8 cellular contexts compared by ENCODE assay signal in genomic region chr11:44286268-44286880, GRCh38. TPM values are rescaled to one million over a fixed set of nuclear protein-coding genes. Genes with fewer than 3 reads are reported as not detected.
A peak's percentile ranks its signal among the peaks of the same experiment; 100 is the strongest.
DNase-seq lines count a peak whose midpoint lies in the region; ATAC-seq and TF ChIP-seq lines count a peak whose summit lies in the region.

No MANE protein-coding gene starts in this region.

- no peaks in the 10 kb centered on the region for H3K9me3 Mint-ChIP-seq in CD4-positive, CD25-positive, alpha-beta regulatory T cell

- H3K9me3 ChIP-seq in CD4-positive, CD25-positive, alpha-beta regulatory T cell (ENCODE audit: control insufficient read depth in 2 of 2, low read length in 2 of 2) = no peaks in the 10 kb centered on the region
- H3K9me3 ChIP-seq in right lobe of liver = no peaks in the 10 kb centered on the region

- no peak overlapping the region for H3K4me3 ChIP-seq in CD4-positive, CD25-positive, alpha-beta regulatory T cell (ENCODE audit: low read depth, low read length)
- H3K4me3 ChIP-seq in WI38 (ENCODE audit: low read depth, low read length) (no peak overlapping the region), right lobe of liver (no peak overlapping the region)

- TF ChIP-seq CTCF in WI38 (IDR thresholded peaks at IDR 0.05; ENCODE audit: low read depth, low read length) (peak; percentile 95), right lobe of liver (IDR thresholded peaks at IDR 0.05) (peak; percentile 85 to 96 (median 92))

- intact Hi-C loops in right lobe of liver (cut with DNase I) = loop anchor here in 1 of 2 donors (5.0 kb wide), 1 partner anchor 251 kb away; no protein-coding TSS in a partner anchor

- no peak overlapping the region for H3K27ac ChIP-seq in CD4-positive, CD25-positive, alpha-beta regulatory T cell (ENCODE audit: insufficient read depth, low read length, poor library complexity, severe bottlenecking)
- no peak overlapping the region for H3K27ac ChIP-seq in right lobe of liver

- no peak overlapping the region for H3K27ac Mint-ChIP-seq in CD4-positive, CD25-positive, alpha-beta regulatory T cell

- ATAC-seq in CD4-positive, CD25-positive, alpha-beta regulatory T cell (ENCODE audit: low read depth in 2 of 2) = peak; percentile 57 to 58
- ATAC-seq in GM21360 (IDR thresholded peaks at IDR 0.05; ENCODE audit: unreplicated experiment) (peak; percentile 75), right lobe of liver (peak; percentile 81 to 93 (median 87)), GM21723 (IDR thresholded peaks at IDR 0.05; ENCODE audit: unreplicated experiment) (no peak)

- H3K4me1 Mint-ChIP-seq in CD4-positive, CD25-positive, alpha-beta regulatory T cell = peaks cover 0 to 1% (median 0%) of the 10 kb centered on the region in 4 donors

- no peak for TF ChIP-seq POLR2A in right lobe of liver (IDR thresholded peaks at IDR 0.05)

- H3K36me3 ChIP-seq in CD4-positive, CD25-positive, alpha-beta regulatory T cell (ENCODE audit: control insufficient read depth, insufficient read depth, low read length) = no peaks in the 10 kb centered on the region
- no peaks in the 10 kb centered on the region for H3K36me3 ChIP-seq in right lobe of liver

- peak; percentile 27 to 72 (median 37) for DNase-seq in CD4-positive, CD25-positive, alpha-beta regulatory T cell
- DNase-seq in NCI-H2107 (lab: John Stamatoyannopoulos, UW) = peak; percentile 53
- peak; percentile 29 for DNase-seq in central memory CD4-positive, alpha-beta T cell
- peak in 2 of 3 donors; percentile 45 to 72 for DNase-seq in right lobe of liver
- DNase-seq in stimulated activated CD8-positive, alpha-beta memory T cell treated with anti-CD3 and anti-CD28 coated beads, Interleukin-4, amount 100 ng/mL, for 24 hours (ENCODE audit: low read depth) = peak; percentile 22

- H3K27me3 Mint-ChIP-seq in CD4-positive, CD25-positive, alpha-beta regulatory T cell = no peaks in the 10 kb centered on the region

- H3K4me1 ChIP-seq in CD4-positive, CD25-positive, alpha-beta regulatory T cell (ENCODE audit: control insufficient read depth, insufficient read depth, low read length, poor library complexity, severe bottlenecking) = no peaks in the 10 kb centered on the region
- no peaks in the 10 kb centered on the region for H3K4me1 ChIP-seq in right lobe of liver

- H3K36me3 Mint-ChIP-seq in CD4-positive, CD25-positive, alpha-beta regulatory T cell = no peaks in the 10 kb centered on the region

- no peaks in the 10 kb centered on the region for H3K27me3 ChIP-seq in CD4-positive, CD25-positive, alpha-beta regulatory T cell (ENCODE audit: control insufficient read depth, insufficient read depth, low read length)
- H3K27me3 ChIP-seq in right lobe of liver = no peaks in the 10 kb centered on the region

- no peak overlapping the region for H3K4me3 Mint-ChIP-seq in CD4-positive, CD25-positive, alpha-beta regulatory T cell

- 45% methylated on average over 7 of the region's 10 CpGs for WGBS in right lobe of liver (ENCODE audit: insufficient coverage, low coverage, low lambda C conversion rate, missing lambda C conversion rate)

RNA-seq across cellular contexts. Expression of gene ALX4, which starts 23.6 kb away (rescaled TPM):
- total RNA-seq in CD4-positive, CD25-positive, alpha-beta regulatory T cell = not detected
- polyA plus RNA-seq in CD4-positive, CD25-positive, alpha-beta regulatory T cell = not detected
- total RNA-seq in right lobe of liver = not detected
